1 cellular context compared by ENCODE assay signal in the genomic region with DNA sequence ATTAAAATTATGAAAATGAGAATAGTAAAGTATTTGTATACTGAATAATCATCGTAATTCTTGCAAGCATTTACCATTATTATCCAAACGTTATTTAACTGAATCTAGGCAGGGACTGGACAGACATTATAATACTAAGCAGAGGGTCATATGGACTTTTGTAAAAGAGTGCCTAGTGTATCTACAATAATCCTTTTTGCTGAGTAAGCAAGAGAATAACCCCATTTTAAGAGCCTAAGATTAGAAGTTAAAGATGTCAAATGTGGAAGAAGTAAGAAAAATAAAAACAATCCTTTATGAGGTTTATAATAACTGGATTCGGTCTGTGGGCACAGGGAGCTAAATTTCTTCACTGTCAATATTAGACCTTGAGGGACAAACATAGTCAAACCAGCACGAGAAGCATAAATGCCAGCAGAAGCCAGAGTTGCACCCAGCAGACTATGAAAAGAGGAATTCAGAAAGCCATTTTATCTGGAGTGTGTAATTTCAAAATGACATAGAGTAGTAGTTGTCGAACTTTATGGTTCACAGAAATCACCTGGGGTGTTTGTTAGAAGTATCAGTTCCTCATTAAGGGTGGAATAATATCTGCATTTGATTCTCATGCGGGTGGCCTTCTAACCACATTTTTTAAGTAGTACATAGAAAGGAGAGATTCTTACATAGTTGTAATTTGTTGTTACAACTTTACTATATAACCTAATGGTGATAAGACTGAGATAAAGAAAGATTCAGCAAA.
TF ChIP-seq lines count a peak whose summit lies in the region.

No MANE protein-coding gene starts in this region.

TF ChIP-seq in GM12878, 131 proteins besides CTCF, POLR2A, EP300 and RAD21 (continued from another document and continues in another):
- no peak for TF ChIP-seq CHD4 (IDR thresholded peaks at IDR 0.05)
- TF ChIP-seq, protein P1, sequence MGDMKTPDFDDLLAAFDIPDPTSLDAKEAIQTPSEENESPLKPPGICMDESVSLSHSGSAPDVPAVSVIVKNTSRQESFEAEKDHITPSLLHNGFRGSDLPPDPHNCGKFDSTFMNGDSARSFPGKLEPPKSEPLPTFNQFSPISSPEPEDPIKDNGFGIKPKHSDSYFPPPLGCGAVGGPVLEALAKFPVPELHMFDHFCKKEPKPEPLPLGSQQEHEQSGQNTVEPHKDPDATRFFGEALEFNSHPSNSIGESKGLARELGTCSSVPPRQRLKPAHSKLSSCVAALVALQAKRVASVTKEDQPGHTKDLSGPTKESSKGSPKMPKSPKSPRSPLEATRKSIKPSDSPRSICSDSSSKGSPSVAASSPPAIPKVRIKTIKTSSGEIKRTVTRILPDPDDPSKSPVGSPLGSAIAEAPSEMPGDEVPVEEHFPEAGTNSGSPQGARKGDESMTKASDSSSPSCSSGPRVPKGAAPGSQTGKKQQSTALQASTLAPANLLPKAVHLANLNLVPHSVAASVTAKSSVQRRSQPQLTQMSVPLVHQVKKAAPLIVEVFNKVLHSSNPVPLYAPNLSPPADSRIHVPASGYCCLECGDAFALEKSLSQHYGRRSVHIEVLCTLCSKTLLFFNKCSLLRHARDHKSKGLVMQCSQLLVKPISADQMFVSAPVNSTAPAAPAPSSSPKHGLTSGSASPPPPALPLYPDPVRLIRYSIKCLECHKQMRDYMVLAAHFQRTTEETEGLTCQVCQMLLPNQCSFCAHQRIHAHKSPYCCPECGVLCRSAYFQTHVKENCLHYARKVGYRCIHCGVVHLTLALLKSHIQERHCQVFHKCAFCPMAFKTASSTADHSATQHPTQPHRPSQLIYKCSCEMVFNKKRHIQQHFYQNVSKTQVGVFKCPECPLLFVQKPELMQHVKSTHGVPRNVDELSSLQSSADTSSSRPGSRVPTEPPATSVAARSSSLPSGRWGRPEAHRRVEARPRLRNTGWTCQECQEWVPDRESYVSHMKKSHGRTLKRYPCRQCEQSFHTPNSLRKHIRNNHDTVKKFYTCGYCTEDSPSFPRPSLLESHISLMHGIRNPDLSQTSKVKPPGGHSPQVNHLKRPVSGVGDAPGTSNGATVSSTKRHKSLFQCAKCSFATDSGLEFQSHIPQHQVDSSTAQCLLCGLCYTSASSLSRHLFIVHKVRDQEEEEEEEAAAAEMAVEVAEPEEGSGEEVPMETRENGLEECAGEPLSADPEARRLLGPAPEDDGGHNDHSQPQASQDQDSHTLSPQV (IDR thresholded peaks at IDR 0.05) = no peak
- TF ChIP-seq, protein P2, sequence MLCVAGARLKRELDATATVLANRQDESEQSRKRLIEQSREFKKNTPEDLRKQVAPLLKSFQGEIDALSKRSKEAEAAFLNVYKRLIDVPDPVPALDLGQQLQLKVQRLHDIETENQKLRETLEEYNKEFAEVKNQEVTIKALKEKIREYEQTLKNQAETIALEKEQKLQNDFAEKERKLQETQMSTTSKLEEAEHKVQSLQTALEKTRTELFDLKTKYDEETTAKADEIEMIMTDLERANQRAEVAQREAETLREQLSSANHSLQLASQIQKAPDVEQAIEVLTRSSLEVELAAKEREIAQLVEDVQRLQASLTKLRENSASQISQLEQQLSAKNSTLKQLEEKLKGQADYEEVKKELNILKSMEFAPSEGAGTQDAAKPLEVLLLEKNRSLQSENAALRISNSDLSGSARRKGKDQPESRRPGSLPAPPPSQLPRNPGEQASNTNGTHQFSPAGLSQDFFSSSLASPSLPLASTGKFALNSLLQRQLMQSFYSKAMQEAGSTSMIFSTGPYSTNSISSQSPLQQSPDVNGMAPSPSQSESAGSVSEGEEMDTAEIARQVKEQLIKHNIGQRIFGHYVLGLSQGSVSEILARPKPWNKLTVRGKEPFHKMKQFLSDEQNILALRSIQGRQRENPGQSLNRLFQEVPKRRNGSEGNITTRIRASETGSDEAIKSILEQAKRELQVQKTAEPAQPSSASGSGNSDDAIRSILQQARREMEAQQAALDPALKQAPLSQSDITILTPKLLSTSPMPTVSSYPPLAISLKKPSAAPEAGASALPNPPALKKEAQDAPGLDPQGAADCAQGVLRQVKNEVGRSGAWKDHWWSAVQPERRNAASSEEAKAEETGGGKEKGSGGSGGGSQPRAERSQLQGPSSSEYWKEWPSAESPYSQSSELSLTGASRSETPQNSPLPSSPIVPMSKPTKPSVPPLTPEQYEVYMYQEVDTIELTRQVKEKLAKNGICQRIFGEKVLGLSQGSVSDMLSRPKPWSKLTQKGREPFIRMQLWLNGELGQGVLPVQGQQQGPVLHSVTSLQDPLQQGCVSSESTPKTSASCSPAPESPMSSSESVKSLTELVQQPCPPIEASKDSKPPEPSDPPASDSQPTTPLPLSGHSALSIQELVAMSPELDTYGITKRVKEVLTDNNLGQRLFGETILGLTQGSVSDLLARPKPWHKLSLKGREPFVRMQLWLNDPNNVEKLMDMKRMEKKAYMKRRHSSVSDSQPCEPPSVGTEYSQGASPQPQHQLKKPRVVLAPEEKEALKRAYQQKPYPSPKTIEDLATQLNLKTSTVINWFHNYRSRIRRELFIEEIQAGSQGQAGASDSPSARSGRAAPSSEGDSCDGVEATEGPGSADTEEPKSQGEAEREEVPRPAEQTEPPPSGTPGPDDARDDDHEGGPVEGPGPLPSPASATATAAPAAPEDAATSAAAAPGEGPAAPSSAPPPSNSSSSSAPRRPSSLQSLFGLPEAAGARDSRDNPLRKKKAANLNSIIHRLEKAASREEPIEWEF (IDR thresholded peaks at IDR 0.05; ENCODE audit: insufficient replicate concordance, low read depth, low read length) = no peak
- TF ChIP-seq, protein P3, sequence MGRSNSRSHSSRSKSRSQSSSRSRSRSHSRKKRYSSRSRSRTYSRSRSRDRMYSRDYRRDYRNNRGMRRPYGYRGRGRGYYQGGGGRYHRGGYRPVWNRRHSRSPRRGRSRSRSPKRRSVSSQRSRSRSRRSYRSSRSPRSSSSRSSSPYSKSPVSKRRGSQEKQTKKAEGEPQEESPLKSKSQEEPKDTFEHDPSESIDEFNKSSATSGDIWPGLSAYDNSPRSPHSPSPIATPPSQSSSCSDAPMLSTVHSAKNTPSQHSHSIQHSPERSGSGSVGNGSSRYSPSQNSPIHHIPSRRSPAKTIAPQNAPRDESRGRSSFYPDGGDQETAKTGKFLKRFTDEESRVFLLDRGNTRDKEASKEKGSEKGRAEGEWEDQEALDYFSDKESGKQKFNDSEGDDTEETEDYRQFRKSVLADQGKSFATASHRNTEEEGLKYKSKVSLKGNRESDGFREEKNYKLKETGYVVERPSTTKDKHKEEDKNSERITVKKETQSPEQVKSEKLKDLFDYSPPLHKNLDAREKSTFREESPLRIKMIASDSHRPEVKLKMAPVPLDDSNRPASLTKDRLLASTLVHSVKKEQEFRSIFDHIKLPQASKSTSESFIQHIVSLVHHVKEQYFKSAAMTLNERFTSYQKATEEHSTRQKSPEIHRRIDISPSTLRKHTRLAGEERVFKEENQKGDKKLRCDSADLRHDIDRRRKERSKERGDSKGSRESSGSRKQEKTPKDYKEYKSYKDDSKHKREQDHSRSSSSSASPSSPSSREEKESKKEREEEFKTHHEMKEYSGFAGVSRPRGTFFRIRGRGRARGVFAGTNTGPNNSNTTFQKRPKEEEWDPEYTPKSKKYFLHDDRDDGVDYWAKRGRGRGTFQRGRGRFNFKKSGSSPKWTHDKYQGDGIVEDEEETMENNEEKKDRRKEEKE (IDR thresholded peaks at IDR 0.05) = no peak
- no peak for TF ChIP-seq SP1 (IDR thresholded peaks at IDR 0.05; ENCODE audit: low read depth, low read length)
- TF ChIP-seq EZH2 (IDR thresholded peaks at IDR 0.05; ENCODE audit: borderline replicate concordance, control insufficient read depth, low read depth, low read length) = no peak
- no peak for TF ChIP-seq CHD1 (IDR thresholded peaks at IDR 0.05; ENCODE audit: low read depth, low read length)
- TF ChIP-seq TBL1XR1 (IDR thresholded peaks at IDR 0.05; ENCODE audit: low read depth, low read length) = no peak; the same call in 1 of the 2 replicates
- no peak for TF ChIP-seq SMC3 (IDR thresholded peaks at IDR 0.05; ENCODE audit: borderline replicate concordance, low read length)
- TF ChIP-seq, protein P4, sequence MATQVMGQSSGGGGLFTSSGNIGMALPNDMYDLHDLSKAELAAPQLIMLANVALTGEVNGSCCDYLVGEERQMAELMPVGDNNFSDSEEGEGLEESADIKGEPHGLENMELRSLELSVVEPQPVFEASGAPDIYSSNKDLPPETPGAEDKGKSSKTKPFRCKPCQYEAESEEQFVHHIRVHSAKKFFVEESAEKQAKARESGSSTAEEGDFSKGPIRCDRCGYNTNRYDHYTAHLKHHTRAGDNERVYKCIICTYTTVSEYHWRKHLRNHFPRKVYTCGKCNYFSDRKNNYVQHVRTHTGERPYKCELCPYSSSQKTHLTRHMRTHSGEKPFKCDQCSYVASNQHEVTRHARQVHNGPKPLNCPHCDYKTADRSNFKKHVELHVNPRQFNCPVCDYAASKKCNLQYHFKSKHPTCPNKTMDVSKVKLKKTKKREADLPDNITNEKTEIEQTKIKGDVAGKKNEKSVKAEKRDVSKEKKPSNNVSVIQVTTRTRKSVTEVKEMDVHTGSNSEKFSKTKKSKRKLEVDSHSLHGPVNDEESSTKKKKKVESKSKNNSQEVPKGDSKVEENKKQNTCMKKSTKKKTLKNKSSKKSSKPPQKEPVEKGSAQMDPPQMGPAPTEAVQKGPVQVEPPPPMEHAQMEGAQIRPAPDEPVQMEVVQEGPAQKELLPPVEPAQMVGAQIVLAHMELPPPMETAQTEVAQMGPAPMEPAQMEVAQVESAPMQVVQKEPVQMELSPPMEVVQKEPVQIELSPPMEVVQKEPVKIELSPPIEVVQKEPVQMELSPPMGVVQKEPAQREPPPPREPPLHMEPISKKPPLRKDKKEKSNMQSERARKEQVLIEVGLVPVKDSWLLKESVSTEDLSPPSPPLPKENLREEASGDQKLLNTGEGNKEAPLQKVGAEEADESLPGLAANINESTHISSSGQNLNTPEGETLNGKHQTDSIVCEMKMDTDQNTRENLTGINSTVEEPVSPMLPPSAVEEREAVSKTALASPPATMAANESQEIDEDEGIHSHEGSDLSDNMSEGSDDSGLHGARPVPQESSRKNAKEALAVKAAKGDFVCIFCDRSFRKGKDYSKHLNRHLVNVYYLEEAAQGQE (IDR thresholded peaks at IDR 0.05; ENCODE audit: low read depth, low read length) = no peak
- no peak for TF ChIP-seq HDAC6 (IDR thresholded peaks at IDR 0.05; ENCODE audit: unreplicated experiment)
- TF ChIP-seq MTA2 (IDR thresholded peaks at IDR 0.05; ENCODE audit: low read depth) = peak; percentile 78
- TF ChIP-seq POLR2AphosphoS2 (IDR thresholded peaks at IDR 0.05; ENCODE audit: low read depth, low read length) = no peak
- no peak for TF ChIP-seq JUND (IDR thresholded peaks at IDR 0.05; ENCODE audit: low read depth, low read length)
- TF ChIP-seq, protein P5, sequence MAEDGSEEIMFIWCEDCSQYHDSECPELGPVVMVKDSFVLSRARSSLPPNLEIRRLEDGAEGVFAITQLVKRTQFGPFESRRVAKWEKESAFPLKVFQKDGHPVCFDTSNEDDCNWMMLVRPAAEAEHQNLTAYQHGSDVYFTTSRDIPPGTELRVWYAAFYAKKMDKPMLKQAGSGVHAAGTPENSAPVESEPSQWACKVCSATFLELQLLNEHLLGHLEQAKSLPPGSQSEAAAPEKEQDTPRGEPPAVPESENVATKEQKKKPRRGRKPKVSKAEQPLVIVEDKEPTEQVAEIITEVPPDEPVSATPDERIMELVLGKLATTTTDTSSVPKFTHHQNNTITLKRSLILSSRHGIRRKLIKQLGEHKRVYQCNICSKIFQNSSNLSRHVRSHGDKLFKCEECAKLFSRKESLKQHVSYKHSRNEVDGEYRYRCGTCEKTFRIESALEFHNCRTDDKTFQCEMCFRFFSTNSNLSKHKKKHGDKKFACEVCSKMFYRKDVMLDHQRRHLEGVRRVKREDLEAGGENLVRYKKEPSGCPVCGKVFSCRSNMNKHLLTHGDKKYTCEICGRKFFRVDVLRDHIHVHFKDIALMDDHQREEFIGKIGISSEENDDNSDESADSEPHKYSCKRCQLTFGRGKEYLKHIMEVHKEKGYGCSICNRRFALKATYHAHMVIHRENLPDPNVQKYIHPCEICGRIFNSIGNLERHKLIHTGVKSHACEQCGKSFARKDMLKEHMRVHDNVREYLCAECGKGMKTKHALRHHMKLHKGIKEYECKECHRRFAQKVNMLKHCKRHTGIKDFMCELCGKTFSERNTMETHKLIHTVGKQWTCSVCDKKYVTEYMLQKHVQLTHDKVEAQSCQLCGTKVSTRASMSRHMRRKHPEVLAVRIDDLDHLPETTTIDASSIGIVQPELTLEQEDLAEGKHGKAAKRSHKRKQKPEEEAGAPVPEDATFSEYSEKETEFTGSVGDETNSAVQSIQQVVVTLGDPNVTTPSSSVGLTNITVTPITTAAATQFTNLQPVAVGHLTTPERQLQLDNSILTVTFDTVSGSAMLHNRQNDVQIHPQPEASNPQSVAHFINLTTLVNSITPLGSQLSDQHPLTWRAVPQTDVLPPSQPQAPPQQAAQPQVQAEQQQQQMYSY (CRISPR knock-in tag; IDR thresholded peaks at IDR 0.05) = no peak
- 0 out of 2 replicates have a peak, but pooled peaks have one; percentile 23 for TF ChIP-seq STAT3 (IDR thresholded peaks at IDR 0.05; ENCODE audit: low read depth, low read length)
- TF ChIP-seq BCL11A (IDR thresholded peaks at IDR 0.05; ENCODE audit: low read depth, low read length) = peak; percentile 38; the same call in 1 of the 2 replicates
- TF ChIP-seq FOS (IDR thresholded peaks at IDR 0.05; ENCODE audit: borderline replicate concordance, extremely low read depth, insufficient read length) = no peak
- no peak for TF ChIP-seq TARDBP (IDR thresholded peaks at IDR 0.05; ENCODE audit: borderline replicate concordance)
- TF ChIP-seq SREBF1 (IDR thresholded peaks at IDR 0.05; ENCODE audit: low read length) = peak; percentile 59
- no peak for TF ChIP-seq HDGF (IDR thresholded peaks at IDR 0.05)
- TF ChIP-seq, protein P6, sequence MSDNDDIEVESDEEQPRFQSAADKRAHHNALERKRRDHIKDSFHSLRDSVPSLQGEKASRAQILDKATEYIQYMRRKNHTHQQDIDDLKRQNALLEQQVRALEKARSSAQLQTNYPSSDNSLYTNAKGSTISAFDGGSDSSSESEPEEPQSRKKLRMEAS (IDR thresholded peaks at IDR 0.05; ENCODE audit: low read depth, low read length) = no peak
- no peak for TF ChIP-seq YY1 (IDR thresholded peaks at IDR 0.05; ENCODE audit: low read depth, low read length)
- TF ChIP-seq RBBP5 (conservative IDR thresholded peaks at IDR 0.05) = no peak
- TF ChIP-seq NFIC (IDR thresholded peaks at IDR 0.05; ENCODE audit: low read depth, low read length) = peak; percentile 84
- TF ChIP-seq, protein P7, sequence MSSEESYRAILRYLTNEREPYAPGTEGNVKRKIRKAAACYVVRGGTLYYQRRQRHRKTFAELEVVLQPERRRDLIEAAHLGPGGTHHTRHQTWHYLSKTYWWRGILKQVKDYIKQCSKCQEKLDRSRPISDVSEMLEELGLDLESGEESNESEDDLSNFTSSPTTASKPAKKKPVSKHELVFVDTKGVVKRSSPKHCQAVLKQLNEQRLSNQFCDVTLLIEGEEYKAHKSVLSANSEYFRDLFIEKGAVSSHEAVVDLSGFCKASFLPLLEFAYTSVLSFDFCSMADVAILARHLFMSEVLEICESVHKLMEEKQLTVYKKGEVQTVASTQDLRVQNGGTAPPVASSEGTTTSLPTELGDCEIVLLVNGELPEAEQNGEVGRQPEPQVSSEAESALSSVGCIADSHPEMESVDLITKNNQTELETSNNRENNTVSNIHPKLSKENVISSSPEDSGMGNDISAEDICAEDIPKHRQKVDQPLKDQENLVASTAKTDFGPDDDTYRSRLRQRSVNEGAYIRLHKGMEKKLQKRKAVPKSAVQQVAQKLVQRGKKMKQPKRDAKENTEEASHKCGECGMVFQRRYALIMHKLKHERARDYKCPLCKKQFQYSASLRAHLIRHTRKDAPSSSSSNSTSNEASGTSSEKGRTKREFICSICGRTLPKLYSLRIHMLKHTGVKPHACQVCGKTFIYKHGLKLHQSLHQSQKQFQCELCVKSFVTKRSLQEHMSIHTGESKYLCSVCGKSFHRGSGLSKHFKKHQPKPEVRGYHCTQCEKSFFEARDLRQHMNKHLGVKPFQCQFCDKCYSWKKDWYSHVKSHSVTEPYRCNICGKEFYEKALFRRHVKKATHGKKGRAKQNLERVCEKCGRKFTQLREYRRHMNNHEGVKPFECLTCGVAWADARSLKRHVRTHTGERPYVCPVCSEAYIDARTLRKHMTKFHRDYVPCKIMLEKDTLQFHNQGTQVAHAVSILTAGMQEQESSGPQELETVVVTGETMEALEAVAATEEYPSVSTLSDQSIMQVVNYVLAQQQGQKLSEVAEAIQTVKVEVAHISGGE (CRISPR knock-in tag; IDR thresholded peaks at IDR 0.05) = no peak
- TF ChIP-seq POLR2AphosphoS5 (IDR thresholded peaks at IDR 0.05; ENCODE audit: low read length) = no peak
- no peak for TF ChIP-seq CBX5 (IDR thresholded peaks at IDR 0.05; ENCODE audit: low read depth)
